ENCODE assay signal across 25 cellular contexts in genomic region chr19:1657632-1658445, GRCh38. TPM values are rescaled to one million over a fixed set of nuclear protein-coding genes. Genes with fewer than 3 reads are reported as not detected.
DNase-seq lines count a peak whose midpoint lies in the region; ATAC-seq and TF ChIP-seq lines count a peak whose summit lies in the region.
"Had no signal": no experiment of that assay in that cellular context is flagged by ENCODE, and none has a peak within 500 bp of the region (broad histone marks: within the 10 kb centered on the region; RNA-seq: fewer than 3 reads in every experiment).

No MANE protein-coding gene starts in this region.

- H3K27me3 ChIP-seq in mucosa of stomach (ENCODE audit: control insufficient read depth, insufficient read depth, low read length): no peaks in the 10 kb centered on the region
- H3K27me3 ChIP-seq: ascending aorta, hepatocyte had no signal

- H3K4me1 Mint-ChIP-seq in MCF 10A (ENCODE audit: insufficient read depth, unreplicated experiment) (no peaks in the 10 kb centered on the region), T-helper 17 cell (peaks cover 2% of the 10 kb centered on the region)
- H3K4me1 Mint-ChIP-seq in stimulated activated naive CD8-positive, alpha-beta T cell treated with anti-CD3 and anti-CD28 coated beads, Interleukin-15, amount 100 ng/mL, for 72 hours: peaks cover 34% of the 10 kb centered on the region
- H3K4me1 Mint-ChIP-seq: activated T-helper 17 cell treated with anti-CD3 and anti-CD28 coated beads, Interleukin-2, amount 50 U/mL, for 72 hours had no signal

- no peak overlapping the region for H3K4me3 ChIP-seq in mucosa of stomach (ENCODE audit: low read length)
- H3K4me3 ChIP-seq: ascending aorta, HAP-1, hepatocyte, SK-N-MC had no signal

- ATAC-seq in HG03025 (IDR thresholded peaks at IDR 0.05; ENCODE audit: low FRiP score, unreplicated experiment): no peak
- no peak for ATAC-seq in stimulated activated naive CD8-positive, alpha-beta T cell treated with anti-CD3 and anti-CD28 coated beads, Interleukin-15, amount 100 ng/mL, for 72 hours
- no peak for ATAC-seq in T-helper 17 cell
- ATAC-seq: activated naive CD4-positive, alpha-beta T cell treated with anti-CD3 and anti-CD28 coated beads, Interleukin-2, amount 50 U/mL, for 72 hours; activated T-helper 17 cell treated with anti-CD3 and anti-CD28 coated beads, Interleukin-2, amount 50 U/mL, for 72 hours had no signal

- H3K4me1 ChIP-seq in mucosa of stomach (ENCODE audit: control insufficient read depth, insufficient read depth, low read length): peaks cover 40% of the 10 kb centered on the region
- H3K4me1 ChIP-seq: ascending aorta, HAP-1 had no signal

- H3K36me3 Mint-ChIP-seq in MCF 10A (ENCODE audit: insufficient read depth, unreplicated experiment) (peaks cover 5% of the 10 kb centered on the region), T-helper 17 cell (ENCODE audit: low read depth) (no peaks in the 10 kb centered on the region)
- H3K36me3 Mint-ChIP-seq: activated naive CD4-positive, alpha-beta T cell treated with anti-CD3 and anti-CD28 coated beads, Interleukin-2, amount 50 U/mL, for 72 hours had no signal

- BruUV-seq in MCF 10A (replicated peaks; lab: Mats Ljungman, UMichigan): no TSS peak

- no peaks in the 10 kb centered on the region for H3K9me3 Mint-ChIP-seq in MCF 10A (ENCODE audit: unreplicated experiment)
- H3K9me3 Mint-ChIP-seq in stimulated activated naive CD8-positive, alpha-beta T cell treated with anti-CD3 and anti-CD28 coated beads, Interleukin-15, amount 100 ng/mL, for 72 hours: no peaks in the 10 kb centered on the region
- H3K9me3 Mint-ChIP-seq: activated naive CD4-positive, alpha-beta T cell treated with anti-CD3 and anti-CD28 coated beads, Interleukin-2, amount 50 U/mL, for 72 hours; activated T-helper 17 cell treated with anti-CD3 and anti-CD28 coated beads, Interleukin-2, amount 50 U/mL, for 72 hours; CD4-positive, alpha-beta T cell had no signal

- DNase-seq in HT-29 (ENCODE audit: low spot score): peak; percentile 54
- DNase-seq in MCF 10A (ENCODE audit: unreplicated experiment): no peak
- peak; percentile 82 for DNase-seq in ureter (ENCODE audit: low spot score)
- DNase-seq in stimulated activated naive CD8-positive, alpha-beta T cell treated with anti-CD3 and anti-CD28 coated beads, Interleukin-15, amount 100 ng/mL, for 72 hours: no peak
- no peak for DNase-seq in T-helper 17 cell
- DNase-seq: activated CD4-positive, alpha-beta T cell treated with anti-CD3 and anti-CD28 coated beads, Interleukin-2, amount 50 U/mL, for 1 hour; CD4-positive, alpha-beta T cell; DMS153; GF-D8; NCI-H2081 treated with DMSO at 0.1 percent for 48 hours; NCI-H446 treated with DMSO at 0.1 percent for 48 hours; NK-92 treated with Interleukin-12 subunit alpha and Interleukin-12 subunit beta, amount 100 ng/mL, for 24 hours; nucleus accumbens; retina; stimulated activated CD4-positive, alpha-beta T cell treated with anti-CD3 and anti-CD28 coated beads, Interleukin-4, amount 100 ng/mL, for 24 hours; T-helper 2 cell; trophoblast cell had no signal

- H3K9me3 ChIP-seq in mucosa of stomach (ENCODE audit: control insufficient read depth, low read length) (no peaks in the 10 kb centered on the region), T-helper 17 cell (ENCODE audit: control insufficient read depth, low read length, poor library complexity, severe bottlenecking) (no peaks in the 10 kb centered on the region)
- H3K9me3 ChIP-seq: ascending aorta, HAP-1 had no signal

- CTCF ChIA-PET in MCF 10A (lab: Yijun Ruan, JAX): interaction anchor here (0.6 to 0.8 kb wide), 2 partner anchors 15 to 56 kb away, joined by 3 to 5 read pairs; no protein-coding TSS in a partner anchor

- H3K4me3 Mint-ChIP-seq in MCF 10A (ENCODE audit: unreplicated experiment) (peak overlapping the region; percentile 38), T-helper 17 cell (no peak overlapping the region)
- no peak overlapping the region for H3K4me3 Mint-ChIP-seq in stimulated activated naive CD8-positive, alpha-beta T cell treated with anti-CD3 and anti-CD28 coated beads, Interleukin-15, amount 100 ng/mL, for 72 hours
- H3K4me3 Mint-ChIP-seq: activated T-helper 17 cell treated with anti-CD3 and anti-CD28 coated beads, Interleukin-2, amount 50 U/mL, for 72 hours; CD4-positive, alpha-beta T cell had no signal

- H3K27ac Mint-ChIP-seq in MCF 10A (ENCODE audit: low read depth, unreplicated experiment) (no peak overlapping the region), T-helper 17 cell (no peak overlapping the region)
- no peak overlapping the region for H3K27ac Mint-ChIP-seq in stimulated activated naive CD8-positive, alpha-beta T cell treated with anti-CD3 and anti-CD28 coated beads, Interleukin-15, amount 100 ng/mL, for 72 hours
- H3K27ac Mint-ChIP-seq: activated naive CD4-positive, alpha-beta T cell treated with anti-CD3 and anti-CD28 coated beads, Interleukin-2, amount 50 U/mL, for 72 hours; activated T-helper 17 cell treated with anti-CD3 and anti-CD28 coated beads, Interleukin-2, amount 50 U/mL, for 72 hours; CD4-positive, alpha-beta T cell had no signal

- POLR2A ChIA-PET in MCF 10A (lab: Yijun Ruan, JAX): no interaction called here

- no peak for TF ChIP-seq CTCF in MCF 10A (IDR thresholded peaks at IDR 0.05; ENCODE audit: unreplicated experiment)

- intact Hi-C loops in MCF 10A (cut with micrococcal nuclease): no loop called here

- H3K9ac ChIP-seq in mucosa of stomach (ENCODE audit: low read length): peak overlapping the region; percentile 6

- H3K36me3 ChIP-seq in mucosa of stomach (ENCODE audit: control insufficient read depth, insufficient read depth, low read length): no peaks in the 10 kb centered on the region
- H3K36me3 ChIP-seq: ascending aorta, HAP-1 had no signal

- H3K27me3 Mint-ChIP-seq in MCF 10A (ENCODE audit: insufficient read depth, unreplicated experiment) (no peaks in the 10 kb centered on the region), T-helper 17 cell (peaks cover 10% of the 10 kb centered on the region)
- peaks cover 5% of the 10 kb centered on the region for H3K27me3 Mint-ChIP-seq in stimulated activated naive CD8-positive, alpha-beta T cell treated with anti-CD3 and anti-CD28 coated beads, Interleukin-15, amount 100 ng/mL, for 72 hours

RNA-seq across cellular contexts. Expression of gene TCF3, which starts 5.4 kb away (rescaled TPM):
- 241 and 271 TPM in 2 replicates for total RNA-seq in HT-29 (2014; rRNA removed; shearing (Covaris generic))
- 79.7 and 100 TPM in 2 replicates for total RNA-seq in MCF 10A (2022)
- 56.2 TPM for total RNA-seq in ureter
- 10 to 100 TPM; 46.9 to 47.4 TPM for total RNA-seq in T-helper 17 cell

RNA-seq across cellular contexts. Expression of gene UQCR11, which starts 52.6 kb away (rescaled TPM):
- total RNA-seq in HT-29 (2014; rRNA removed; shearing (Covaris generic)): 121 and 155 TPM in 2 replicates
- total RNA-seq in MCF 10A (2022) (211 and 256 TPM in 2 replicates), ureter (197 TPM), T-helper 17 cell (100 to 1,000 TPM; 125 to 128 TPM)

Comparison
In these comparisons a context has a peak if more than half of its experiments do, and no peak if none do; other contexts are left out.
1. DNase-seq: peak in HT-29 (single experiment) and ureter (single experiment); none in MCF 10A (single experiment), stimulated activated naive CD8-positive, alpha-beta T cell treated with anti-CD3 and anti-CD28 coated beads, Interleukin-15, amount 100 ng/mL, for 72 hours (0 of 2) and T-helper 17 cell (0 of 3).